16 cellular contexts compared by ENCODE assay signal in the genomic region with DNA sequence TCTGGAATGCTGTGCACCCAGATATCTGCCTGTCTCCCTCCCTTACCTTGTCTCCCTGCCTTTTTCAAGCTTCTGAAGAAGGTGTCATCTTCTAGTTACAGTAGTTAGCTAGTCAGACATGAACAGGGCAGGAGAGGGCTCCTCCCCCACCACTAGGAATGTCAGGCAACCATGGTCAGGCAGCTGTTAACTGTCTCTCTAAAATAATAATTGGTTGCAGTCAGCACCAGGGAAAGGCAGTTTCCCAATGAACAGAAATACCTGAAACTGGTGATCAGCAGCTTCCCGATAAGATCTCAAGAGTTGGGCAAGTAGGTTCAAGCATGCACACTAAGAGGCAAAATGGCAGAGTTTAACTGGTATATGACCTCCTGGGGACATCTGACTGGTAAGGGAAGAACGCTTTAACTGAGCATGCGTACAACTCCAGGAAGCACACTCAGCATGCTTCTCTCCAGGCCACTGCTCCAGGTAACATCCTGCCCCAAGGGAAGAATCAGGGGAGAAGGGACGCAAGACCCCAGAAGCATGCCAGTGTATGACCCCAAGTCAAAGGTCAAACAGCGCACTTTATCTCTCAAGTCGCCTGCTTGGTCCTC. TPM values are rescaled to one million over a fixed set of nuclear protein-coding genes. Genes with fewer than 3 reads are reported as not detected.
DNase-seq lines count a peak whose midpoint lies in the region; TF ChIP-seq lines count a peak whose summit lies in the region.
"Had no signal": no experiment of that assay in that cellular context is flagged by ENCODE, and none has a peak within 500 bp of the region (broad histone marks: within the 10 kb centered on the region; RNA-seq: fewer than 3 reads in every experiment).

No MANE protein-coding gene starts in this region.

- BruUV-seq in mammary epithelial cell (replicated peaks; lab: Mats Ljungman, UMichigan) = no TSS peak
- no TSS peak for BruUV-seq in MCF 10A (replicated peaks; lab: Mats Ljungman, UMichigan)

- H3K9me3 ChIP-seq in mammary epithelial cell (replicated peaks; ENCODE audit: insufficient read depth, low read length) = no peaks in the 10 kb centered on the region
- no peaks in the 10 kb centered on the region for H3K9me3 ChIP-seq in duodenal mucosa (ENCODE audit: control insufficient read depth in 1 of 2, low read length in 2 of 2)
- H3K9me3 ChIP-seq: Peyer's patch had no signal

- no peak for TF ChIP-seq CTCF in mammary epithelial cell (conservative IDR thresholded peaks at IDR 0.05 in 1 of 2, IDR thresholded peaks at IDR 0.05 in 1 of 2; ENCODE audit: extremely low read depth in 1 of 2, insufficient read depth in 1 of 2, low read depth in 1 of 2, low read length in 2 of 2)
- TF ChIP-seq CTCF in MCF 10A (IDR thresholded peaks at IDR 0.05; ENCODE audit: unreplicated experiment) = no peak
- TF ChIP-seq CTCF in mesothelial cell of epicardium (IDR thresholded peaks at IDR 0.05; ENCODE audit: unreplicated experiment) = no peak
- TF ChIP-seq CTCF in type B pancreatic cell (conservative IDR thresholded peaks at IDR 0.05) = no peak

- dilution Hi-C loops in mammary epithelial cell (cut with HindIII; ENCODE audit: low sequenced_read_pairs) = loop anchor here (5.0 to 25.0 kb wide), 2 partner anchors 74 to 354 kb away; no protein-coding TSS in a partner anchor

- peak overlapping the region; percentile 54 for H3K4me2 ChIP-seq in mammary epithelial cell (ENCODE audit: insufficient read depth, low read depth, low read length)

- WGBS in mammary epithelial cell (ENCODE audit: low coverage, missing lambda C conversion rate) = 20% methylated on average over 5 of the region's 6 CpGs

- no peaks in the 10 kb centered on the region for H4K20me1 ChIP-seq in mammary epithelial cell (ENCODE audit: insufficient read depth, low read length)

- H2AFZ ChIP-seq in mammary epithelial cell (ENCODE audit: low read depth, low read length) = peak overlapping the region; percentile 77

- H3K36me3 Mint-ChIP-seq in MCF 10A (ENCODE audit: insufficient read depth, unreplicated experiment) (no peaks in the 10 kb centered on the region), mesothelial cell of epicardium (no peaks in the 10 kb centered on the region), type B pancreatic cell (no peaks in the 10 kb centered on the region)

- intact Hi-C loops in mammary epithelial cell (cut with micrococcal nuclease) (no loop called here), MCF 10A (cut with micrococcal nuclease) (no loop called here)

- in situ Hi-C loops in mammary epithelial cell (cut with MboI; ENCODE audit: low sequenced_read_pairs in 2 of 2) = no loop called here

- H3K27ac Mint-ChIP-seq in MCF 10A (ENCODE audit: low read depth, unreplicated experiment) = no peak overlapping the region
- peak overlapping the region; percentile 66 for H3K27ac Mint-ChIP-seq in mesothelial cell of epicardium
- peak overlapping the region; percentile 6 for H3K27ac Mint-ChIP-seq in type B pancreatic cell

- H3K4me3 Mint-ChIP-seq in MCF 10A (ENCODE audit: unreplicated experiment) (no peak overlapping the region), mesothelial cell of epicardium (no peak overlapping the region), type B pancreatic cell (peak overlapping the region; percentile 9)

- H3K27ac ChIP-seq in mammary epithelial cell (ENCODE audit: insufficient read depth, low read depth, low read length) (peak overlapping the region; percentile 13), duodenal mucosa (ENCODE audit: low read depth, low read length) (peak overlapping the region; percentile 48)

- H3K4me1 Mint-ChIP-seq in MCF 10A (ENCODE audit: insufficient read depth, unreplicated experiment) (no peaks in the 10 kb centered on the region), mesothelial cell of epicardium (peaks cover 11% of the 10 kb centered on the region), type B pancreatic cell (ENCODE audit: unreplicated experiment) (peaks cover 4% of the 10 kb centered on the region)

- no peaks in the 10 kb centered on the region for H3K27me3 Mint-ChIP-seq in MCF 10A (ENCODE audit: insufficient read depth, unreplicated experiment)
- H3K27me3 Mint-ChIP-seq in mesothelial cell of epicardium (ENCODE audit: low read depth) = no peaks in the 10 kb centered on the region
- no peaks in the 10 kb centered on the region for H3K27me3 Mint-ChIP-seq in type B pancreatic cell

- no peaks in the 10 kb centered on the region for H3K36me3 ChIP-seq in mammary epithelial cell (ENCODE audit: insufficient read depth, low read length)
- H3K36me3 ChIP-seq in duodenal mucosa (ENCODE audit: control insufficient read depth in 1 of 2, insufficient read depth in 2 of 2, low read length in 2 of 2) = no peaks in the 10 kb centered on the region
- H3K36me3 ChIP-seq: Peyer's patch had no signal

- DNase-seq in mammary epithelial cell (peak; percentile 57), MCF 10A (ENCODE audit: unreplicated experiment) (no peak), mesothelial cell of epicardium (ENCODE audit: low spot score in 2 of 2, unreplicated experiment in 2 of 2) (no peak), type B pancreatic cell (ENCODE audit: extremely low spot score, unreplicated experiment) (no peak), GF-D8 (lab: John Stamatoyannopoulos, UW) (no peak), LoVo (ENCODE audit: low spot score) (no peak), GM19238 (ENCODE audit: insufficient read length, low spot score) (no peak)
- DNase-seq: C1 segment of cervical spinal cord, IMR-90, Karpas-422, NCI-H1436, NCI-H2081, NCI-H524, Peyer's patch, Right ventricle myocardium superior had no signal

- H3K9me3 Mint-ChIP-seq in MCF 10A (ENCODE audit: unreplicated experiment) (peaks cover 54% of the 10 kb centered on the region), mesothelial cell of epicardium (peaks cover 13% of the 10 kb centered on the region), type B pancreatic cell (no peaks in the 10 kb centered on the region)

- POLR2A ChIA-PET in MCF 10A (lab: Yijun Ruan, JAX) = no interaction called here

- H3K27me3 ChIP-seq in mammary epithelial cell (ENCODE audit: insufficient read depth, low read length) (no peaks in the 10 kb centered on the region), duodenal mucosa (ENCODE audit: control insufficient read depth in 1 of 2, insufficient read depth in 2 of 2, low read length in 2 of 2) (no peaks in the 10 kb centered on the region)
- H3K27me3 ChIP-seq: Peyer's patch had no signal

- CTCF ChIA-PET in mammary epithelial cell (lab: Charles Lee; ENCODE audit: low non-redundant PET) (no interaction called here), MCF 10A (lab: Yijun Ruan, JAX) (no interaction called here)

- H3K79me2 ChIP-seq in mammary epithelial cell (ENCODE audit: insufficient read depth, low read length) = no peaks in the 10 kb centered on the region

- peaks cover 8% of the 10 kb centered on the region for H3K4me1 ChIP-seq in mammary epithelial cell (ENCODE audit: insufficient read depth, low read length)
- H3K4me1 ChIP-seq in duodenal mucosa (ENCODE audit: control insufficient read depth in 1 of 2, insufficient read depth in 2 of 2, low read length in 2 of 2) = peaks cover 19 to 28% of the 10 kb centered on the region in 2 donors

- H3K9ac ChIP-seq in mammary epithelial cell (ENCODE audit: insufficient read depth, low read length) = no peak overlapping the region
- H3K9ac ChIP-seq in duodenal mucosa (ENCODE audit: low read depth in 1 of 2, low read length in 2 of 2) = peak overlapping the region; percentile 20 to 40

- H3K4me3 ChIP-seq in mammary epithelial cell (replicated peaks in 1 of 3; ENCODE audit: insufficient read depth in 1 of 3, low read depth in 2 of 3, low read length in 3 of 3) = peak overlapping the region in 2 of 3 experiments; percentile 13 to 32
- H3K4me3 ChIP-seq in duodenal mucosa (ENCODE audit: low read depth in 1 of 2, low read length in 2 of 2) = peak overlapping the region; percentile 57 to 64

RNA-seq across cellular contexts. Expression of a gene that starts 12.6 kb away (rescaled TPM):
- total RNA-seq in mammary epithelial cell (10 to 100 TPM in 1 of 2 donors, 1 to 10 TPM in 1; 3.5 to 16.7 TPM), MCF 10A (2022) (not detected in 2 replicates), mesothelial cell of epicardium (11.8 to 15.2 TPM (median 13.0 TPM) in 3 replicates), type B pancreatic cell (ENCODE audit: low replicate concordance) (14.3 and 14.9 TPM in 2 replicates)
- 5.2 TPM for polyA plus RNA-seq in mammary epithelial cell
- polyA minus RNA-seq in mammary epithelial cell = 14.6 TPM
